Comparison of ENCODE assay signal across 20 cellular contexts in the genomic region with DNA sequence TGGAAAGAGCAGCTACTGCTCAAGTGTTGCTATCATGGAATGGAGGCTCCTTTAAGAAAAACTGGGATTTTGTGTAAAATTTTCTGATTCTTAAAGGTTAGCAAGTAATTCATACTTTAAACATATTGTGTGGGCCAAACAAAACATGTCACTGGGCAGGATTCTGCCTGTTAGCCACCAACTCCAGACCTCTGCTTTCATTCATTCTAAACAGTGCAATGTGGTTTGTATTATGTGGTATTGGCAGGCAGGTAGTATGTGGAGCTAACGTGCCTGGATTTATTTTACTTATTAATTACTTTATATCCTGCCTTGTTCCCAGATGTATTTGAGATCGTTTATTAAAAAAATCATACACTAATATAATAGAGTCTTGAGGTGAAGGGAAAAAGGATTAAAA.
"Had no signal": no experiment of that assay in that cellular context is flagged by ENCODE, and none has a peak within 500 bp of the region (broad histone marks: within the 10 kb centered on the region; RNA-seq: fewer than 3 reads in every experiment).

No MANE protein-coding gene starts in this region.

- H3K27ac ChIP-seq: body of pancreas, heart left ventricle, thyroid gland, upper lobe of right lung had no signal

- FAIRE-seq: endometrium, islet of Langerhans had no signal

- H3K4me3 ChIP-seq: body of pancreas, heart left ventricle, thyroid gland, upper lobe of right lung had no signal

- H3K36me3 ChIP-seq: heart left ventricle, thyroid gland, upper lobe of right lung had no signal

- H3K4me1 ChIP-seq: heart left ventricle, thyroid gland, upper lobe of right lung had no signal

- H3K9me3 ChIP-seq: body of pancreas, heart left ventricle, thyroid gland, upper lobe of right lung had no signal

- DNase-seq: activated CD4-positive, alpha-beta T cell treated with anti-CD3 and anti-CD28 coated beads, Interleukin-2, amount 50 U/mL, for 4 hours; activated CD8-positive, alpha-beta memory T cell treated with anti-CD3 and anti-CD28 coated beads for 24 hours; activated CD8-positive, alpha-beta memory T cell treated with anti-CD3 and anti-CD28 coated beads, Interleukin-2, amount 50 U/mL, for 4 hours; activated T-cell treated with anti-CD3 and anti-CD28 coated beads, Interleukin-2, amount 50 U/mL, for 24 hours; body of pancreas; effector CD4-positive, alpha-beta T cell; erythroblast; heart left ventricle; midbrain; natural killer cell; retina; stimulated activated CD4-positive, alpha-beta T cell treated with anti-CD3 and anti-CD28 coated beads, Interleukin-4, amount 100 ng/mL, for 24 hours; stimulated activated naive CD4-positive, alpha-beta T cell treated with Interleukin-2 at 50 U/mL for 16 hours; T-cell; thyroid gland; upper lobe of right lung had no signal

- ATAC-seq: activated naive CD4-positive, alpha-beta T cell treated with anti-CD3 and anti-CD28 coated beads, Interleukin-2, amount 50 U/mL, for 72 hours; activated T-helper 17 cell treated with anti-CD3 and anti-CD28 coated beads, Interleukin-2, amount 50 U/mL, for 72 hours; body of pancreas; heart left ventricle; natural killer cell; T-cell; upper lobe of right lung had no signal

- H3K27me3 ChIP-seq: body of pancreas, heart left ventricle, thyroid gland, upper lobe of right lung had no signal
